ENCODE assay signal across 10 cellular contexts in the genomic region with DNA sequence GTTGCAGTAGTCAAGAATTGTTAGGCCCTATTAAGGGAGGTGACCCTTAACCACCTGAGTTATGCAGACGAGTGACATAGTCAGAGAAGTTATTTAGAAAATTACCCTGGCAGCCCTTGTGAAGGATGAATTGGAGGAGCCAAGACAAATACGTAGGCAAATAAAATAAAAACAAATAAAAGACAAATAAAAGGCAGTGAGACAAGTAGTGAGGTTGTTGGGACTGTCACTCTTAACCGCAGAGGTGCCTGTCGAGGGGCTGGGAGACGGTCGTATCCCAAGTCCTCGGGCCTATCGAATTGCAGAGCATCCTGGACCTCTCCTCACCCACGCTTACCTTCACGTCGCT. TPM values are rescaled to one million over a fixed set of nuclear protein-coding genes. Genes with fewer than 3 reads are reported as not detected.
DNase-seq lines count a peak whose midpoint lies in the region; ATAC-seq and TF ChIP-seq lines count a peak whose summit lies in the region.
"Had no signal": no experiment of that assay in that cellular context is flagged by ENCODE, and none has a peak within 500 bp of the region (broad histone marks: within the 10 kb centered on the region; RNA-seq: fewer than 3 reads in every experiment).

No MANE protein-coding gene starts in this region.

- no peaks in the 10 kb centered on the region for H3K9me3 Mint-ChIP-seq in T-helper 1 cell treated with Interleukin-12 subunit alpha and Interleukin-12 subunit beta and Interleukin-4 antibody, amounts not matched to agents 30 μg/mL and 1 μg/mL, for 36 hours
- no peaks in the 10 kb centered on the region for H3K9me3 Mint-ChIP-seq in activated naive CD8-positive, alpha-beta T cell treated with anti-CD3 and anti-CD28 coated beads, Interleukin-2, amount 10 ng/mL, durations not matched to agents 7 days and 5 days

- peaks cover 2% of the 10 kb centered on the region for H3K36me3 Mint-ChIP-seq in T-helper 1 cell treated with Interleukin-12 subunit alpha and Interleukin-12 subunit beta and Interleukin-4 antibody, amounts not matched to agents 30 μg/mL and 1 μg/mL, for 36 hours (ENCODE audit: low read depth)
- H3K36me3 Mint-ChIP-seq in activated naive CD8-positive, alpha-beta T cell treated with anti-CD3 and anti-CD28 coated beads, Interleukin-2, amount 10 ng/mL, durations not matched to agents 7 days and 5 days = no peaks in the 10 kb centered on the region

- no peak for DNase-seq in T-helper 1 cell
- DNase-seq in activated naive CD8-positive, alpha-beta T cell treated with anti-CD3 and anti-CD28 coated beads, Interleukin-2, amount 10 ng/mL, durations not matched to agents 7 days and 5 days = no peak
- no peak for DNase-seq in left lung

- peak overlapping the region; percentile 91 for H3K27ac Mint-ChIP-seq in T-helper 1 cell treated with Interleukin-12 subunit alpha and Interleukin-12 subunit beta and Interleukin-4 antibody, amounts not matched to agents 30 μg/mL and 1 μg/mL, for 36 hours
- H3K27ac Mint-ChIP-seq in activated naive CD8-positive, alpha-beta T cell treated with anti-CD3 and anti-CD28 coated beads, Interleukin-2, amount 10 ng/mL, durations not matched to agents 7 days and 5 days = peak overlapping the region; percentile 90

- H3K27me3 ChIP-seq in left lung = peaks cover 0 to 17% of the 10 kb centered on the region in 2 donors

- peaks cover 13% of the 10 kb centered on the region for H3K4me1 Mint-ChIP-seq in T-helper 1 cell treated with Interleukin-12 subunit alpha and Interleukin-12 subunit beta and Interleukin-4 antibody, amounts not matched to agents 30 μg/mL and 1 μg/mL, for 36 hours (ENCODE audit: low read depth)
- peaks cover 9% of the 10 kb centered on the region for H3K4me1 Mint-ChIP-seq in activated naive CD8-positive, alpha-beta T cell treated with anti-CD3 and anti-CD28 coated beads, Interleukin-2, amount 10 ng/mL, durations not matched to agents 7 days and 5 days

- H3K27me3 Mint-ChIP-seq in T-helper 1 cell treated with Interleukin-12 subunit alpha and Interleukin-12 subunit beta and Interleukin-4 antibody, amounts not matched to agents 30 μg/mL and 1 μg/mL, for 36 hours (ENCODE audit: low read depth) = no peaks in the 10 kb centered on the region
- no peaks in the 10 kb centered on the region for H3K27me3 Mint-ChIP-seq in activated naive CD8-positive, alpha-beta T cell treated with anti-CD3 and anti-CD28 coated beads, Interleukin-2, amount 10 ng/mL, durations not matched to agents 7 days and 5 days

- intact Hi-C loops in left lung (cut with DNase I) = no loop called here

- H3K27ac ChIP-seq in left lung (no peak overlapping the region), temporal lobe (ENCODE audit: low read depth, low read length) (peak overlapping the region; percentile 41)

- no peaks in the 10 kb centered on the region for H3K4me1 ChIP-seq in left lung

- H3K4me3 ChIP-seq in left lung = peak overlapping the region; percentile 28 to 40

- TF ChIP-seq CTCF in left lung (IDR thresholded peaks at IDR 0.05) = no peak

- no peak for ATAC-seq in activated naive CD8-positive, alpha-beta T cell treated with anti-CD3 and anti-CD28 coated beads, Interleukin-2, amount 10 ng/mL, durations not matched to agents 7 days and 5 days (ENCODE audit: low read depth)
- ATAC-seq in left lung (peak; percentile 19), HG02763 (IDR thresholded peaks at IDR 0.05; ENCODE audit: unreplicated experiment) (no peak), GM19023 (IDR thresholded peaks at IDR 0.05; ENCODE audit: unreplicated experiment) (no peak), HG02642 (IDR thresholded peaks at IDR 0.05; ENCODE audit: poor library complexity, unreplicated experiment) (no peak)

- no peaks in the 10 kb centered on the region for H3K36me3 ChIP-seq in left lung

- peak overlapping the region; percentile 94 for H3K4me3 Mint-ChIP-seq in T-helper 1 cell treated with Interleukin-12 subunit alpha and Interleukin-12 subunit beta and Interleukin-4 antibody, amounts not matched to agents 30 μg/mL and 1 μg/mL, for 36 hours
- H3K4me3 Mint-ChIP-seq in activated naive CD8-positive, alpha-beta T cell treated with anti-CD3 and anti-CD28 coated beads, Interleukin-2, amount 10 ng/mL, durations not matched to agents 7 days and 5 days = peak overlapping the region; percentile 94

- no peaks in the 10 kb centered on the region for H3K9me3 ChIP-seq in left lung

- POLR2A ChIA-PET in activated naive CD8-positive, alpha-beta T cell treated with anti-CD3 and anti-CD28 coated beads, Interleukin-2, amount 10 ng/mL, durations not matched to agents 7 days and 5 days (lab: Charles Lee) = interaction anchor here (0.6 to 2.0 kb wide), 4 partner anchors 59 to 890 kb away, joined by 3 to 13 read pairs (median 4); partner anchors contain the start of gene ZC4H2

RNA-seq across cellular contexts. Expression of gene ZC3H12B, which starts 0.4 kb away (rescaled TPM):
- 1 to 10 TPM; 2.4 to 3.1 TPM for total RNA-seq in activated naive CD8-positive, alpha-beta T cell treated with anti-CD3 and anti-CD28 coated beads, Interleukin-2, amount 10 ng/mL, durations not matched to agents 7 days and 5 days
- total RNA-seq in left lung (1 to 10 TPM in 1 of 2 donors, under 1 TPM in 1; 0.65 to 1.2 TPM), temporal lobe (5.2 TPM)
- total RNA-seq: glomerular endothelial cell, M059J had no signal

RNA-seq across cellular contexts. Expression of gene ZC4H2, which starts 58.0 kb away (rescaled TPM):
- 10 to 100 TPM; 13.0 to 17.3 TPM for total RNA-seq in activated naive CD8-positive, alpha-beta T cell treated with anti-CD3 and anti-CD28 coated beads, Interleukin-2, amount 10 ng/mL, durations not matched to agents 7 days and 5 days
- total RNA-seq in left lung (1 to 10 TPM; 6.0 to 6.7 TPM), temporal lobe (12.8 TPM)
